20 cellular contexts compared by ENCODE assay signal in genomic region chr13:98520674-98521449, GRCh38. TPM values are rescaled to one million over a fixed set of nuclear protein-coding genes. Genes with fewer than 3 reads are reported as not detected.
DNase-seq lines count a peak whose midpoint lies in the region; ATAC-seq, FAIRE-seq and TF ChIP-seq lines count a peak whose summit lies in the region.
"Had no signal": no experiment of that assay in that cellular context is flagged by ENCODE, and none has a peak within 500 bp of the region (broad histone marks: within the 10 kb centered on the region; RNA-seq: fewer than 3 reads in every experiment).

No MANE protein-coding gene starts in this region.

- ATAC-seq in CD8-positive, alpha-beta T cell: no peak
- ATAC-seq in GM21367 (IDR thresholded peaks at IDR 0.05; ENCODE audit: unreplicated experiment) (no peak), HG03354 (IDR thresholded peaks at IDR 0.05; ENCODE audit: poor library complexity, severe bottlenecking, unreplicated experiment) (no peak)

- H4K91ac ChIP-seq in neuronal stem cell (ENCODE audit: low read depth, low read length, poor library complexity): no peak overlapping the region

- no peak overlapping the region for H3K27ac ChIP-seq in CD8-positive, alpha-beta T cell (ENCODE audit: low read depth, low read length)
- no peak overlapping the region for H3K27ac ChIP-seq in neuronal stem cell (replicated peaks; ENCODE audit: low read length)
- H3K27ac ChIP-seq: KMS-11, transverse colon had no signal

- H3K27me3 ChIP-seq in CD8-positive, alpha-beta T cell (ENCODE audit: insufficient read depth, low read length): no peaks in the 10 kb centered on the region
- H3K27me3 ChIP-seq in neuronal stem cell (ENCODE audit: control insufficient read depth in 3 of 3, insufficient read depth in 3 of 3, low read depth in 1 of 3, low read length in 3 of 3): no peaks in the 10 kb centered on the region
- H3K27me3 ChIP-seq: BE2C, transverse colon had no signal

- H3K79me1 ChIP-seq in neuronal stem cell (ENCODE audit: low read depth, low read length): peaks cover 16% of the 10 kb centered on the region

- no peak overlapping the region for H3K4ac ChIP-seq in neuronal stem cell (ENCODE audit: low read length)

- CTCF ChIA-PET in CD8-positive, alpha-beta T cell (lab: Charles Lee): interaction anchor here (0.9 to 1.3 kb wide), 2 partner anchors 14 to 22 kb away, joined by 3 to 5 read pairs; no protein-coding TSS in a partner anchor

- H3K9me3 ChIP-seq in CD8-positive, alpha-beta T cell (ENCODE audit: low read length): no peaks in the 10 kb centered on the region
- no peaks in the 10 kb centered on the region for H3K9me3 ChIP-seq in neuronal stem cell (replicated peaks in 1 of 2; ENCODE audit: control insufficient read depth in 2 of 2, insufficient read depth in 1 of 2, low read depth in 1 of 2, low read length in 2 of 2)
- H3K9me3 ChIP-seq: BE2C, HAP-1, transverse colon had no signal

- no peaks in the 10 kb centered on the region for H3K36me3 ChIP-seq in CD8-positive, alpha-beta T cell (ENCODE audit: insufficient read depth, low read length)
- H3K36me3 ChIP-seq in neuronal stem cell (replicated peaks in 1 of 2; ENCODE audit: control insufficient read depth in 2 of 2, insufficient read depth in 2 of 2, low read length in 2 of 2): peaks cover 6 to 37% of the 10 kb centered on the region in 2 donors
- H3K36me3 ChIP-seq: transverse colon had no signal

- H3K4me3 ChIP-seq in CD8-positive, alpha-beta T cell (ENCODE audit: low read depth, low read length): no peak overlapping the region
- H3K4me3 ChIP-seq in neuronal stem cell (ENCODE audit: low read length in 2 of 2): no peak overlapping the region
- H3K4me3 ChIP-seq: HAP-1, transverse colon had no signal

- H2AFZ ChIP-seq in neuronal stem cell (ENCODE audit: low read length): no peak overlapping the region

- peaks cover 58% of the 10 kb centered on the region for H3K4me1 ChIP-seq in CD8-positive, alpha-beta T cell (ENCODE audit: insufficient read depth, low read length)
- H3K4me1 ChIP-seq in neuronal stem cell (ENCODE audit: control insufficient read depth in 2 of 2, insufficient read depth in 1 of 2, low read depth in 1 of 2, low read length in 2 of 2): peaks cover 32 to 39% of the 10 kb centered on the region in 2 donors

- peak overlapping the region; percentile 3 for H3K23ac ChIP-seq in neuronal stem cell (ENCODE audit: low read depth, low read length, poor library complexity)

- POLR2A ChIA-PET in CD8-positive, alpha-beta T cell (lab: Charles Lee): interaction anchor here (1.4 kb wide), 1 partner anchor 55 kb away, joined by 3 read pairs; no protein-coding TSS in a partner anchor

- H3K4me3 Mint-ChIP-seq in CD8-positive, alpha-beta T cell: no peak overlapping the region
- H3K4me3 Mint-ChIP-seq in HFFc6: no peak overlapping the region
- H3K4me3 Mint-ChIP-seq: activated naive CD8-positive, alpha-beta T cell treated with anti-CD3 and anti-CD28 coated beads, Interleukin-2, amount 10 ng/mL, durations not matched to agents 7 days and 5 days had no signal

- H3K27me3 Mint-ChIP-seq in CD8-positive, alpha-beta T cell (ENCODE audit: low read depth): no peaks in the 10 kb centered on the region
- H3K27me3 Mint-ChIP-seq in HFFc6 (ENCODE audit: insufficient read depth): no peaks in the 10 kb centered on the region; the same call in 1 of the 2 replicates
- H3K27me3 Mint-ChIP-seq: activated naive CD8-positive, alpha-beta T cell treated with anti-CD3 and anti-CD28 coated beads, Interleukin-2, amount 10 ng/mL, durations not matched to agents 7 days and 5 days had no signal

- peak overlapping the region; percentile 84 for H3K27ac Mint-ChIP-seq in CD8-positive, alpha-beta T cell
- 0 out of 2 replicates have a peak overlapping the region, but pooled peaks have one; percentile 49 for H3K27ac Mint-ChIP-seq in HFFc6
- H3K27ac Mint-ChIP-seq: activated naive CD8-positive, alpha-beta T cell treated with anti-CD3 and anti-CD28 coated beads, Interleukin-2, amount 10 ng/mL, durations not matched to agents 7 days and 5 days had no signal

- H2AK5ac ChIP-seq in neuronal stem cell (ENCODE audit: low read depth, low read length): no peak overlapping the region

- H4K8ac ChIP-seq in neuronal stem cell (ENCODE audit: low read depth, low read length): no peak overlapping the region

- DNase-seq in CD8-positive, alpha-beta T cell: no peak
- DNase-seq in HFFc6: no peak
- DNase-seq in dermis blood vessel endothelial cell: peak; percentile 33
- no peak for DNase-seq in neuronal stem cell (ENCODE audit: low spot score)
- DNase-seq in occipital lobe (lab: John Stamatoyannopoulos, UW): no peak
- no peak for DNase-seq in D721Med (ENCODE audit: insufficient read length, low spot score)
- DNase-seq: activated naive CD8-positive, alpha-beta T cell treated with anti-CD3 and anti-CD28 coated beads, Interleukin-2, amount 10 ng/mL, durations not matched to agents 7 days and 5 days; BE2C; DMS79; NCI-H1092; NCI-H2081; NCI-H524; posterior cingulate gyrus; SHP77 treated with DMSO at 0.1 percent for 48 hours; T-helper 2 cell; transverse colon had no signal

- H3K9ac ChIP-seq in neuronal stem cell (ENCODE audit: low read depth, low read length, poor library complexity): no peak overlapping the region
- H3K9ac ChIP-seq: KMS-11 had no signal

- no peak for TF ChIP-seq CTCF in CD8-positive, alpha-beta T cell (IDR thresholded peaks at IDR 0.05)
- TF ChIP-seq CTCF in HFFc6 (IDR thresholded peaks at IDR 0.05) (no peak), D721Med (IDR thresholded peaks at IDR 0.05; ENCODE audit: insufficient read depth, missing control alignments) (no peak)

- H3K18ac ChIP-seq in neuronal stem cell (ENCODE audit: low read length): no peak overlapping the region

- no peak overlapping the region for H2BK5ac ChIP-seq in neuronal stem cell (ENCODE audit: low read length)

- no peaks in the 10 kb centered on the region for H3K9me3 Mint-ChIP-seq in CD8-positive, alpha-beta T cell
- H3K9me3 Mint-ChIP-seq in HFFc6: no peaks in the 10 kb centered on the region
- H3K9me3 Mint-ChIP-seq: activated naive CD8-positive, alpha-beta T cell treated with anti-CD3 and anti-CD28 coated beads, Interleukin-2, amount 10 ng/mL, durations not matched to agents 7 days and 5 days had no signal

- no peak overlapping the region for H3K4me2 ChIP-seq in neuronal stem cell (ENCODE audit: insufficient read depth, low read length, poor library complexity, severe bottlenecking)
- H3K4me2 ChIP-seq: KMS-11 had no signal

- intact Hi-C loops in CD8-positive, alpha-beta T cell (cut with DNase I, micrococcal nuclease): loop anchor here in 1 of 2 experiments (5.0 kb wide), 1 partner anchor 39 kb away; no protein-coding TSS in a partner anchor

- H3K4me1 Mint-ChIP-seq in CD8-positive, alpha-beta T cell (ENCODE audit: low read depth): peaks cover 89% of the 10 kb centered on the region
- peaks cover 45% of the 10 kb centered on the region for H3K4me1 Mint-ChIP-seq in HFFc6 (ENCODE audit: low read depth)

- H2BK12ac ChIP-seq in neuronal stem cell (ENCODE audit: low read length): no peak overlapping the region

- no peak overlapping the region for H2BK15ac ChIP-seq in neuronal stem cell (ENCODE audit: low read length)

- H3K36me3 Mint-ChIP-seq in CD8-positive, alpha-beta T cell: peaks cover 26% of the 10 kb centered on the region
- H3K36me3 Mint-ChIP-seq in HFFc6 (ENCODE audit: low read depth): peaks cover 7% of the 10 kb centered on the region

- no peak overlapping the region for H2BK120ac ChIP-seq in neuronal stem cell (ENCODE audit: low read depth, low read length)

- FAIRE-seq in D721Med (lab: Jason Lieb, UNC): no peak

- no CpG with 5 or more reads among the region's 18 CpGs for WGBS in neuronal stem cell (ENCODE audit: extremely low coverage in 2 of 2, insufficient read length in 2 of 2, insufficient replicate concordance in 1 of 2), 2 donors

- H3K14ac ChIP-seq in neuronal stem cell (ENCODE audit: low read length): no peak overlapping the region

RNA-seq across cellular contexts. Expression of gene STK24, which starts 56.0 kb away (rescaled TPM):
- 10 to 100 TPM; 69.9 to 71.5 TPM for total RNA-seq in CD8-positive, alpha-beta T cell
- total RNA-seq in HFFc6 (2021; fragmentation: NEBNext Ultra II Directional; extraction: Animal tissue kit (Norgen Biotek cat#: 25700)): 10 to 100 TPM; 72.2 to 89.8 (median 80.5) TPM
- total RNA-seq in dermis blood vessel endothelial cell: 40.8 and 69.6 TPM in 2 replicates
- polyA plus RNA-seq in neuronal stem cell (2013, experiment 1 of 2): 162 TPM
- 159 TPM for polyA plus RNA-seq in neuronal stem cell (2013, experiment 2 of 2)
- total RNA-seq in occipital lobe: 32.8 TPM
